27 cellular contexts compared by ENCODE assay signal in genomic region chr12:127133675-127134335, GRCh38.
DNase-seq lines count a peak whose midpoint lies in the region; ATAC-seq, FAIRE-seq and TF ChIP-seq lines count a peak whose summit lies in the region.
"Had no signal": no experiment of that assay in that cellular context is flagged by ENCODE, and none has a peak within 500 bp of the region (broad histone marks: within the 10 kb centered on the region; RNA-seq: fewer than 3 reads in every experiment).

No MANE protein-coding gene starts in this region.

- no peaks in the 10 kb centered on the region for H3K9me2 ChIP-seq in HCT116 (ENCODE audit: insufficient read depth)
- H3K9me2 ChIP-seq: SK-N-SH had no signal

- H3K27ac ChIP-seq in HCT116 (ENCODE audit: low read depth, low read length) (no peak overlapping the region), small intestine (ENCODE audit: low read depth in 1 of 2, low read length in 1 of 2) (no peak overlapping the region)
- H3K27ac ChIP-seq: C4-2B, sigmoid colon, stomach, tibial artery had no signal

- H3K9me3 ChIP-seq in HCT116 (ENCODE audit: control insufficient read depth in 1 of 2, insufficient read depth in 1 of 2, low read depth in 1 of 2, low read length in 2 of 2): no peaks in the 10 kb centered on the region
- no peaks in the 10 kb centered on the region for H3K9me3 ChIP-seq in small intestine (ENCODE audit: control insufficient read depth, low read depth)
- H3K9me3 ChIP-seq: SK-N-SH had no signal

- no peak for TF ChIP-seq POLR2A in HCT116 (IDR thresholded peaks at IDR 0.05; ENCODE audit: borderline replicate concordance, extremely low read depth, insufficient read depth, insufficient read length)

- POLR2A ChIA-PET in HCT116 (lab: Charles Lee): no interaction called here

- H3K4me2 ChIP-seq in HCT116 (ENCODE audit: low read length): peak overlapping the region; percentile 40
- H3K4me2 ChIP-seq: SK-N-SH had no signal

- WGBS in small intestine, 3 donors: 75 to 77% (median 75%) methylated on average over 11 of the region's 11 CpGs

- H3K79me2 ChIP-seq in HCT116 (ENCODE audit: insufficient read depth, low read length): no peaks in the 10 kb centered on the region

- 0 out of 4 replicates have a peak, but pooled peaks cover 0 to 9% of the 10 kb centered on the region in 2 experiments for H3K36me3 ChIP-seq in HCT116 (ENCODE audit: control insufficient read depth in 1 of 2, insufficient read depth in 2 of 2, low read length in 2 of 2)
- peaks cover 0 to 3% of the 10 kb centered on the region in 2 donors for H3K36me3 ChIP-seq in small intestine (ENCODE audit: control insufficient read depth in 2 of 2, insufficient read depth in 2 of 2, low read length in 2 of 2)
- H3K36me3 ChIP-seq: sigmoid colon, stomach, tibial artery had no signal

- in situ Hi-C loops in SK-MEL-5 (cut with HindIII; ENCODE audit: low pct_unique_long_range_greater_than_20kb, low sequenced_read_pairs): no loop called here

- intact Hi-C loops in HCT116 (cut with micrococcal nuclease): no loop called here

- H4K20me1 ChIP-seq in HCT116 (ENCODE audit: insufficient read depth): no peaks in the 10 kb centered on the region

- FAIRE-seq in small intestine (lab: Jason Lieb, UNC): no peak
- FAIRE-seq: frontal cortex, GM12891 had no signal

- ATAC-seq in HCT116: 0 out of 2 replicates have a peak, but pooled peaks have one; percentile 7
- ATAC-seq in HG03378 (IDR thresholded peaks at IDR 0.05; ENCODE audit: unreplicated experiment): no peak
- ATAC-seq in GM18502 (IDR thresholded peaks at IDR 0.05; ENCODE audit: poor library complexity, unreplicated experiment): no peak
- ATAC-seq: activated CD8-positive, alpha-beta memory T cell treated with anti-CD3 and anti-CD28 coated beads, Interleukin-2, amount 10 ng/mL, durations not matched to agents 7 days and 5 days; activated T-cell treated with anti-CD3 and anti-CD28 coated beads, Interleukin-2, amount 50 U/mL, for 72 hours had no signal

- no peak overlapping the region for H3K9ac ChIP-seq in HCT116 (ENCODE audit: low read length)
- H3K9ac ChIP-seq: SK-N-SH had no signal

- DNase-seq in HCT116 (ENCODE audit: low read depth, low spot score) (no peak), SK-MEL-5 (ENCODE audit: low read depth, low spot score) (peak; percentile 86), fibroblast of the aortic adventitia (ENCODE audit: low read depth) (peak; percentile 16), middle frontal gyrus (ENCODE audit: extremely low spot score, low spot score) (peak; percentile 51), small intestine (no peak)
- no peak for DNase-seq in activated CD4-positive, alpha-beta T cell treated with anti-CD3 and anti-CD28 coated beads for 48 hours
- DNase-seq: activated CD4-positive, alpha-beta T cell treated with anti-CD3 and anti-CD28 coated beads, Interleukin-2, amount 50 U/mL, for 1 hour; activated CD8-positive, alpha-beta memory T cell treated with anti-CD3 and anti-CD28 coated beads, Interleukin-2, amount 10 ng/mL, durations not matched to agents 7 days and 5 days; activated naive CD4-positive, alpha-beta T cell treated with anti-CD3 and anti-CD28 coated beads, Interleukin-2, amount 50 U/mL, for 16 hours; activated T-cell treated with anti-CD3 and anti-CD28 coated beads, Interleukin-2, amount 50 U/mL, for 72 hours; amygdala; Calu3; central memory CD4-positive, alpha-beta T cell; hypothalamus; KG1; NCI-H510A treated with DMSO at 0.1 percent for 48 hours; NK-92 treated with Interleukin-12 subunit alpha and Interleukin-12 subunit beta, amount 100 ng/mL, for 24 hours; sigmoid colon; SK-N-SH; stomach; tibial artery had no signal

- peak; percentile 27; the same call in 1 of the 2 replicates for TF ChIP-seq RAD21 in HCT116 (IDR thresholded peaks at IDR 0.05; ENCODE audit: low read depth)

- H3K4me3 ChIP-seq in HCT116 (replicated peaks in 1 of 2; ENCODE audit: low read depth in 1 of 2, low read length in 2 of 2) (no peak overlapping the region), fibroblast of the aortic adventitia (ENCODE audit: low read depth, low read length) (no peak overlapping the region), small intestine (ENCODE audit: low read depth in 1 of 2, low read length in 2 of 2) (no peak overlapping the region)
- H3K4me3 ChIP-seq: lung, sigmoid colon, stomach, tibial artery had no signal

- TF ChIP-seq CTCF in HCT116 (IDR thresholded peaks at IDR 0.05 in 2 of 3, conservative IDR thresholded peaks at IDR 0.05 in 1 of 3; ENCODE audit: borderline replicate concordance in 1 of 3, insufficient read depth in 1 of 3, low read depth in 2 of 3, low read length in 2 of 3): peak in 2 of 3 experiments; percentile 11 to 14; a peak in 3 of 6 replicates
- TF ChIP-seq CTCF in fibroblast of the aortic adventitia (IDR thresholded peaks at IDR 0.05; ENCODE audit: insufficient read depth, low read length): no peak

- peaks cover 36 to 50% of the 10 kb centered on the region in 2 experiments for H3K4me1 ChIP-seq in HCT116 (ENCODE audit: control insufficient read depth in 1 of 2, insufficient read depth in 2 of 2, low read length in 2 of 2)
- no peaks in the 10 kb centered on the region for H3K4me1 ChIP-seq in small intestine (ENCODE audit: control insufficient read depth in 2 of 2, insufficient read depth in 1 of 2, low read depth in 1 of 2, low read length in 1 of 2)
- H3K4me1 ChIP-seq: sigmoid colon, stomach, tibial artery had no signal

- RAD21 ChIA-PET in HCT116 (lab: Charles Lee; ENCODE audit: low non-redundant PET in 1 of 2, low total read pairs in 2 of 2, uncharacterized antibody in 2 of 2, unreplicated experiment in 2 of 2): no interaction called here

- CTCF ChIA-PET in HCT116 (lab: Charles Lee): no interaction called here

- BruUV-seq in HCT116 (replicated peaks; lab: Mats Ljungman, UMichigan): no TSS peak

- no peak overlapping the region for H2AFZ ChIP-seq in HCT116 (ENCODE audit: low read depth, low read length, poor library complexity, severe bottlenecking)

- H3K27me3 ChIP-seq in HCT116 (ENCODE audit: insufficient read depth, low read length): no peaks in the 10 kb centered on the region
- no peaks in the 10 kb centered on the region for H3K27me3 ChIP-seq in small intestine (ENCODE audit: control insufficient read depth in 2 of 2, insufficient read depth in 2 of 2, low read length in 2 of 2)
- H3K27me3 ChIP-seq: sigmoid colon, tibial artery had no signal

TF ChIP-seq in HCT116, 20 proteins besides CTCF, POLR2A, EP300 and RAD21 (continues in another document):
- TF ChIP-seq ZFX (IDR thresholded peaks at IDR 0.05) (no peak), ATF3 (IDR thresholded peaks at IDR 0.05) (no peak), SP1 (IDR thresholded peaks at IDR 0.05; ENCODE audit: low read depth) (no peak), FOSL1 (IDR thresholded peaks at IDR 0.05; ENCODE audit: low read depth) (no peak), EGR1 (IDR thresholded peaks at IDR 0.05; ENCODE audit: low read depth) (no peak), POLR2AphosphoS5 (IDR thresholded peaks at IDR 0.05; ENCODE audit: low read depth, low read length) (no peak), EZH2phosphoT487 (IDR thresholded peaks at IDR 0.05; ENCODE audit: borderline replicate concordance) (no peak), JUND (IDR thresholded peaks at IDR 0.05) (no peak), CBX3 (IDR thresholded peaks at IDR 0.05; ENCODE audit: low read depth) (no peak), EZH2 (IDR thresholded peaks at IDR 0.05) (no peak), ZNF274 (IDR thresholded peaks at IDR 0.05; ENCODE audit: low read depth, low read length) (no peak), YY1 (IDR thresholded peaks at IDR 0.05; ENCODE audit: extremely low read depth, insufficient replicate concordance, low read depth, low read length) (no peak), ELF1 (IDR thresholded peaks at IDR 0.05; ENCODE audit: borderline replicate concordance, low read depth) (no peak), SIN3A (IDR thresholded peaks at IDR 0.05; ENCODE audit: low read depth) (no peak), MAX (IDR thresholded peaks at IDR 0.05) (no peak), REST (IDR thresholded peaks at IDR 0.05; ENCODE audit: low read depth) (no peak)

Comparison
In these comparisons a context has a peak if more than half of its experiments do, and no peak if none do; other contexts are left out.
1. DNase-seq: peak in SK-MEL-5 (single experiment), fibroblast of the aortic adventitia (single experiment) and middle frontal gyrus (single experiment); none in HCT116 (single experiment), activated CD4-positive, alpha-beta T cell treated with anti-CD3 and anti-CD28 coated beads for 48 hours (single experiment) and small intestine (single experiment).